Comparison of ENCODE assay signal across 19 cellular contexts in the genomic region with DNA sequence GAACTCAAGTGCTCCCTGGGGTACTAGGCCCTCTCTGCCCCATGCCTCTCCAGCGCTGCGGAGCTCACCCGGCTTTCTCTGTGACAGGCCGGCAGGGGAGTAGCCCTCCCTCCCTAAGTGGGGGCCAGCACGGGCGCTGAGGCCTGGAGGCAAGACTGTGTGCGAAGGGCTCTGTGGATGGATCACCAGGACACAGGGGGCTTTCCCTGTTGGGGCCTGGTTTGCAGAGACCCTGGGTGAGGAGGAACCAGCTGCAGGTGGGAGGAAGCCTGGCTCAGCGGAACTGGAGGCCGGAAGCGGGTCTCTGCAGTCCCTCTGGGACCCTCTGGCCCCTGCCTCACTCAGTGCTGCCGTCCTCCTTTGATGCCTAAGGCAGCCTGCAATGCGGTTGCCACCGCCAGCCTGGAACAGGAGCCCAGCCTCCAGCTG.
DNase-seq lines count a peak whose midpoint lies in the region; ATAC-seq, FAIRE-seq and TF ChIP-seq lines count a peak whose summit lies in the region.
"Had no signal": no experiment of that assay in that cellular context is flagged by ENCODE, and none has a peak within 500 bp of the region (broad histone marks: within the 10 kb centered on the region; RNA-seq: fewer than 3 reads in every experiment).

No MANE protein-coding gene starts in this region.

- intact Hi-C loops in HepG2 (cut with micrococcal nuclease; ENCODE audit: unreplicated experiment) (no loop called here), right lobe of liver (cut with DNase I) (loop anchor here (10.0 kb wide), 1 partner anchor 158 kb away; no protein-coding TSS in a partner anchor), MCF 10A (cut with micrococcal nuclease) (no loop called here)

- no peak overlapping the region for H3K4me3 Mint-ChIP-seq in MCF 10A (ENCODE audit: unreplicated experiment)

- H3K9ac ChIP-seq in HepG2 (ENCODE audit: insufficient read depth, low read depth, low read length) = no peak overlapping the region
- peak overlapping the region; percentile 52 for H3K9ac ChIP-seq in NT2/D1 (ENCODE audit: insufficient read length, low read depth)

- ATAC-seq in HepG2 (peak; percentile 36), right lobe of liver (no peak), GM21526 (IDR thresholded peaks at IDR 0.05; ENCODE audit: low FRiP score, unreplicated experiment) (no peak)
- no peak for ATAC-seq in activated CD4-positive, CD25-positive, alpha-beta regulatory T cell treated with anti-CD3 and anti-CD28 coated beads, Interleukin-2, amount 50 U/mL, for 24 hours
- ATAC-seq: mucosa of descending colon had no signal

- WGBS in HepG2 (ENCODE audit: low lambda C conversion rate) = 81% methylated on average over 13 of the region's 13 CpGs
- no CpG with 5 or more reads among the region's 13 CpGs for WGBS in right lobe of liver (ENCODE audit: insufficient coverage, low coverage, low lambda C conversion rate, missing lambda C conversion rate)

- in situ Hi-C loops in HepG2 (cut with HindIII; ENCODE audit: extremely low pct_ligation_motif_present, low pct_unique_long_range_greater_than_20kb) = loop anchor here (10.0 kb wide), 1 partner anchor 268 kb away; no protein-coding TSS in a partner anchor

- BruUV-seq in HepG2 (replicated peaks; lab: Mats Ljungman, UMichigan) (no TSS peak), MCF 10A (replicated peaks; lab: Mats Ljungman, UMichigan) (no TSS peak)

- H3K4me1 ChIP-seq in HepG2 (ENCODE audit: insufficient read depth, low read length) = peaks cover 21% of the 10 kb centered on the region
- no peaks in the 10 kb centered on the region for H3K4me1 ChIP-seq in right lobe of liver
- H3K4me1 ChIP-seq in NT2/D1 (ENCODE audit: insufficient read depth, insufficient read length) = peaks cover 27% of the 10 kb centered on the region
- H3K4me1 ChIP-seq: HAP-1 had no signal

- no peaks in the 10 kb centered on the region for H4K20me1 ChIP-seq in HepG2 (ENCODE audit: insufficient read depth, low read length)

- H3K27me3 Mint-ChIP-seq in MCF 10A (ENCODE audit: insufficient read depth, unreplicated experiment) = no peaks in the 10 kb centered on the region

- no peak for TF ChIP-seq RAD21 in HepG2 (CRISPR knock-in tag; IDR thresholded peaks at IDR 0.05)

- no peaks in the 10 kb centered on the region for H3K79me2 ChIP-seq in HepG2 (ENCODE audit: insufficient read depth, low read length)

- CTCF ChIA-PET in HepG2 (lab: Yijun Ruan, JAX; ENCODE audit: low intra/inter-chr PET ratio, low total read pairs) = no interaction called here
- CTCF ChIA-PET in MCF 10A (lab: Yijun Ruan, JAX) = no interaction called here

- H3K27ac ChIP-seq in HepG2 (ENCODE audit: extremely low read length, insufficient read depth, low read length) (no peak overlapping the region), right lobe of liver (no peak overlapping the region)
- H3K27ac ChIP-seq: ovary, testis had no signal

- no peak for TF ChIP-seq POLR2A in HepG2 (IDR thresholded peaks at IDR 0.05; ENCODE audit: insufficient read depth in 1 of 2, low read depth in 2 of 2, low read length in 2 of 2)
- TF ChIP-seq POLR2A in right lobe of liver (IDR thresholded peaks at IDR 0.05) = no peak

- no peaks in the 10 kb centered on the region for H3K4me1 Mint-ChIP-seq in MCF 10A (ENCODE audit: insufficient read depth, unreplicated experiment)

- no peak overlapping the region for H3K4me2 ChIP-seq in HepG2 (ENCODE audit: low read depth, low read length)

- POLR2A ChIA-PET in HepG2 (lab: Yijun Ruan, JAX) = no interaction called here
- POLR2A ChIA-PET in MCF 10A (lab: Yijun Ruan, JAX) = interaction anchor here (1.4 kb wide), 1 partner anchor 9 kb away, joined by 4 read pairs; no protein-coding TSS in a partner anchor

- DNase-seq in HepG2 (ENCODE audit: low spot score) (no peak), right lobe of liver (no peak), NT2/D1 (ENCODE audit: low read depth, low spot score) (no peak), iPS-NIHi11 (ENCODE audit: low spot score) (peak; percentile 5), NCI-H226 (no peak), MCF 10A (ENCODE audit: unreplicated experiment) (no peak)
- DNase-seq: activated naive CD4-positive, alpha-beta T cell; foreskin fibroblast; mucosa of descending colon; OCI-M1; ovary; stimulated activated CD4-positive, alpha-beta T cell treated with anti-CD3 and anti-CD28 coated beads, Interleukin-4, amount 100 ng/mL, for 24 hours; T-helper 9 cell; testis had no signal

- H3K4me3 ChIP-seq in HepG2 (replicated peaks in 1 of 3; ENCODE audit: insufficient read depth in 1 of 3, low read depth in 2 of 3, low read length in 3 of 3) (no peak overlapping the region), right lobe of liver (no peak overlapping the region), NT2/D1 (ENCODE audit: insufficient read length, low read depth) (no peak overlapping the region)
- H3K4me3 ChIP-seq: coronary artery, HAP-1, mucosa of descending colon, ovary, testis had no signal

- H3K9me3 ChIP-seq in HepG2 (ENCODE audit: low read length) (no peaks in the 10 kb centered on the region), right lobe of liver (no peaks in the 10 kb centered on the region), NT2/D1 (ENCODE audit: insufficient read depth, low read length) (no peaks in the 10 kb centered on the region)
- H3K9me3 ChIP-seq: HAP-1, mucosa of descending colon, ovary, testis had no signal

- no peak for FAIRE-seq in HepG2 (lab: Jason Lieb, UNC)
- FAIRE-seq: endothelial cell of umbilical vein had no signal

- H3K36me3 ChIP-seq in HepG2 (replicated peaks in 1 of 2; ENCODE audit: control insufficient read depth in 1 of 2, insufficient read depth in 2 of 2, low read length in 2 of 2) (peaks cover under 1 to 3% of the 10 kb centered on the region in 2 experiments; a peak in 1 of 5 replicates), right lobe of liver (peaks cover 0 to 7% (median 0%) of the 10 kb centered on the region in 4 donors), NT2/D1 (ENCODE audit: insufficient read depth, insufficient read length, low read length) (peaks cover 80% of the 10 kb centered on the region)
- H3K36me3 ChIP-seq: ovary had no signal

- no peaks in the 10 kb centered on the region for H3K27me3 ChIP-seq in HepG2 (ENCODE audit: control insufficient read depth in 1 of 2, insufficient read depth in 2 of 2, low read length in 2 of 2)
- H3K27me3 ChIP-seq in right lobe of liver = no peaks in the 10 kb centered on the region
- no peaks in the 10 kb centered on the region for H3K27me3 ChIP-seq in NT2/D1 (ENCODE audit: insufficient read depth, insufficient read length)
- H3K27me3 ChIP-seq: ovary, testis had no signal

- no peak overlapping the region for H3K27ac Mint-ChIP-seq in MCF 10A (ENCODE audit: low read depth, unreplicated experiment)

- TF ChIP-seq CTCF in HepG2 (CRISPR knock-in tag; IDR thresholded peaks at IDR 0.05) (no peak), right lobe of liver (IDR thresholded peaks at IDR 0.05) (no peak), MCF 10A (IDR thresholded peaks at IDR 0.05; ENCODE audit: unreplicated experiment) (no peak)

- no peaks in the 10 kb centered on the region for H3K9me3 Mint-ChIP-seq in MCF 10A (ENCODE audit: unreplicated experiment)

- H3K36me3 Mint-ChIP-seq in MCF 10A (ENCODE audit: insufficient read depth, unreplicated experiment) = peaks cover 29% of the 10 kb centered on the region

- H2AFZ ChIP-seq in HepG2 (ENCODE audit: low read length) = no peak overlapping the region

- no peak for TF ChIP-seq EP300 in HepG2 (IDR thresholded peaks at IDR 0.05; ENCODE audit: low read depth in 2 of 2, low read length in 2 of 2)
- TF ChIP-seq EP300 in HepG2 (CRISPR knock-in tag; IDR thresholded peaks at IDR 0.05; ENCODE audit: borderline replicate concordance) = no peak

TF ChIP-seq in HepG2, 621 proteins besides CTCF, POLR2A, EP300 and RAD21:
- TF ChIP-seq ZC3H13 (CRISPR knock-in tag; IDR thresholded peaks at IDR 0.05) (no peak), NCOA2 (CRISPR knock-in tag; IDR thresholded peaks at IDR 0.05) (no peak), FOXP1 (IDR thresholded peaks at IDR 0.05) (no peak), FOXP1 (CRISPR knock-in tag; IDR thresholded peaks at IDR 0.05) (no peak), KDM3A (CRISPR knock-in tag; IDR thresholded peaks at IDR 0.05; ENCODE audit: low read depth) (no peak), SP4 (CRISPR knock-in tag; IDR thresholded peaks at IDR 0.05) (no peak), ZNF556 (CRISPR knock-in tag; IDR thresholded peaks at IDR 0.05; ENCODE audit: borderline replicate concordance) (no peak)

Comparison
In these comparisons a context has a peak if more than half of its experiments do, and no peak if none do; other contexts are left out.
1. intact Hi-C loops: an anchor here in right lobe of liver (10.0 kb wide); none called in HepG2 and MCF 10A.